8 cellular contexts compared by ENCODE assay signal in genomic region chr1:30816211-30817082, GRCh38. TPM values are rescaled to one million over a fixed set of nuclear protein-coding genes. Genes with fewer than 3 reads are reported as not detected.
DNase-seq lines count a peak whose midpoint lies in the region; ATAC-seq and TF ChIP-seq lines count a peak whose summit lies in the region.

No MANE protein-coding gene starts in this region.

- CTCF ChIA-PET in OCI-LY7 (lab: Charles Lee; ENCODE audit: unreplicated experiment) = no interaction called here
- CTCF ChIA-PET in activated CD8-positive, alpha-beta T cell treated with anti-CD3 and anti-CD28 coated beads for 36 hours (lab: Charles Lee) = interaction anchor here (0.6 to 6.7 kb wide), 2 partner anchors 14 to 194 kb away, joined by 3 to 34 read pairs; no protein-coding TSS in a partner anchor

- no peak overlapping the region for H3K27ac Mint-ChIP-seq in activated CD8-positive, alpha-beta T cell treated with anti-CD3 and anti-CD28 coated beads for 36 hours

- H3K4me1 ChIP-seq in mesenchymal stem cell (ENCODE audit: control insufficient read depth, insufficient read depth, low read depth, low read length) = peaks cover 24% of the 10 kb centered on the region
- no peaks in the 10 kb centered on the region for H3K4me1 ChIP-seq in OCI-LY7 (ENCODE audit: insufficient read depth, low read length, poor library complexity, severe bottlenecking)

- H3K9me3 Mint-ChIP-seq in activated CD8-positive, alpha-beta T cell treated with anti-CD3 and anti-CD28 coated beads for 36 hours = no peaks in the 10 kb centered on the region

- ATAC-seq in HG02840 (IDR thresholded peaks at IDR 0.05; ENCODE audit: low FRiP score, unreplicated experiment) = no peak
- no peak for ATAC-seq in activated CD8-positive, alpha-beta T cell treated with anti-CD3 and anti-CD28 coated beads for 36 hours

- TF ChIP-seq CTCF in OCI-LY7 (conservative IDR thresholded peaks at IDR 0.05; ENCODE audit: low read length) = no peak
- TF ChIP-seq CTCF in activated CD8-positive, alpha-beta T cell treated with anti-CD3 and anti-CD28 coated beads for 36 hours (IDR thresholded peaks at IDR 0.05) = no peak

- H4K91ac ChIP-seq in mesenchymal stem cell (ENCODE audit: low read length) = peak overlapping the region; percentile 91

- H3K4me2 ChIP-seq in mesenchymal stem cell (ENCODE audit: low read length, poor library complexity, severe bottlenecking) = peak overlapping the region; percentile 34
- H3K4me2 ChIP-seq in OCI-LY7 (ENCODE audit: low read length) = no peak overlapping the region

- no TSS peak for BruUV-seq in OCI-LY7 (replicated peaks; lab: Mats Ljungman, UMichigan)

- H3K23ac ChIP-seq in mesenchymal stem cell (ENCODE audit: low read length in 2 of 2) = no peak overlapping the region

- 14% methylated on average over 17 of the region's 18 CpGs for WGBS in mesenchymal stem cell

- no peak overlapping the region for H3K9ac ChIP-seq in mesenchymal stem cell (ENCODE audit: low read length)

- peaks cover 0 to 63% of the 10 kb centered on the region in 2 experiments for H3K27me3 ChIP-seq in mesenchymal stem cell (ENCODE audit: control insufficient read depth in 1 of 2, insufficient read depth in 1 of 2, low read length in 2 of 2)

- no peaks in the 10 kb centered on the region for H3K36me3 Mint-ChIP-seq in activated CD8-positive, alpha-beta T cell treated with anti-CD3 and anti-CD28 coated beads for 36 hours (ENCODE audit: low read depth)

- POLR2A ChIA-PET in OCI-LY7 (lab: Charles Lee) = interaction anchor here (0.6 kb wide), 1 partner anchor 27 kb away, joined by 3 read pairs; no protein-coding TSS in a partner anchor
- POLR2A ChIA-PET in activated CD8-positive, alpha-beta T cell treated with anti-CD3 and anti-CD28 coated beads for 36 hours (lab: Charles Lee) = no interaction called here

- no peaks in the 10 kb centered on the region for H3K36me3 ChIP-seq in mesenchymal stem cell (ENCODE audit: control insufficient read depth in 1 of 2, insufficient read depth in 2 of 2, low read depth in 1 of 2, low read length in 2 of 2)
- no peaks in the 10 kb centered on the region for H3K36me3 ChIP-seq in OCI-LY7 (ENCODE audit: insufficient read depth, low read length)

- H4K20me1 ChIP-seq in OCI-LY7 (ENCODE audit: insufficient read depth, low read length) = no peaks in the 10 kb centered on the region

- H3K18ac ChIP-seq in mesenchymal stem cell (ENCODE audit: low read depth in 1 of 2, low read length in 2 of 2) = peak overlapping the region; percentile 88

- H3K4me3 Mint-ChIP-seq in activated CD8-positive, alpha-beta T cell treated with anti-CD3 and anti-CD28 coated beads for 36 hours = no peak overlapping the region

- H3K79me2 ChIP-seq in OCI-LY7 (ENCODE audit: insufficient read depth, low read depth, low read length) = no peaks in the 10 kb centered on the region

- no peaks in the 10 kb centered on the region for H3K9me3 ChIP-seq in mesenchymal stem cell (ENCODE audit: control insufficient read depth, low read length)
- no peaks in the 10 kb centered on the region for H3K9me3 ChIP-seq in OCI-LY7 (ENCODE audit: low read length)

- peak overlapping the region; percentile 73 for H4K8ac ChIP-seq in mesenchymal stem cell (ENCODE audit: low read length)

- peak overlapping the region; percentile 69 for H2AK5ac ChIP-seq in mesenchymal stem cell (ENCODE audit: low read length, severe bottlenecking)

- H3K4me3 ChIP-seq in mesenchymal stem cell (ENCODE audit: insufficient read depth in 1 of 2, low read depth in 1 of 2, low read length in 2 of 2) (peak overlapping the region in 1 of 2 experiments; percentile 19), OCI-LY7 (ENCODE audit: low read depth, low read length, poor library complexity, severe bottlenecking) (no peak overlapping the region)

- H3K27ac ChIP-seq in mesenchymal stem cell (ENCODE audit: low read length, poor library complexity, severe bottlenecking) (peak overlapping the region; percentile 59), OCI-LY7 (ENCODE audit: low read depth, low read length, poor library complexity, severe bottlenecking) (no peak overlapping the region)

- peak overlapping the region; percentile 89 to 99 for H2BK12ac ChIP-seq in mesenchymal stem cell (ENCODE audit: low read length in 2 of 2)

- H2BK120ac ChIP-seq in mesenchymal stem cell (ENCODE audit: low read depth, low read length) = peak overlapping the region; percentile 71

- H2BK15ac ChIP-seq in mesenchymal stem cell (ENCODE audit: low read depth, poor library complexity, severe bottlenecking) = peak overlapping the region; percentile 70

- DNase-seq in C1 segment of cervical spinal cord (lab: John Stamatoyannopoulos, UW) (peak in 13 of 14 donors; percentile 34 to 94 (median 84)), NCI-H1417 treated with DMSO at 0.1 percent for 48 hours (lab: John Stamatoyannopoulos, UW) (peak; percentile 9), dedifferentiated amniotic fluid mesenchymal stem cell (ENCODE audit: extremely low spot score) (peak; percentile 73), mesenchymal stem cell (peak; percentile 99), OCI-LY7 (ENCODE audit: low spot score) (no peak), OCI-M2 (lab: John Stamatoyannopoulos, UW; ENCODE audit: unreplicated experiment) (no peak)
- DNase-seq in activated CD8-positive, alpha-beta T cell treated with anti-CD3 and anti-CD28 coated beads for 36 hours = no peak

- no peak overlapping the region for H2BK5ac ChIP-seq in mesenchymal stem cell (ENCODE audit: low read depth, low read length, poor library complexity, severe bottlenecking)

- no peaks in the 10 kb centered on the region for H3K79me1 ChIP-seq in mesenchymal stem cell (replicated peaks; ENCODE audit: low read length, poor library complexity, severe bottlenecking)

- H3K4ac ChIP-seq in mesenchymal stem cell (ENCODE audit: low read depth in 1 of 2, low read length in 2 of 2) = peak overlapping the region; percentile 88 to 96

- no peaks in the 10 kb centered on the region for H3K9me2 ChIP-seq in OCI-LY7 (ENCODE audit: insufficient read depth, low read length)

- peaks cover 38% of the 10 kb centered on the region for H3K27me3 Mint-ChIP-seq in activated CD8-positive, alpha-beta T cell treated with anti-CD3 and anti-CD28 coated beads for 36 hours

- no peak overlapping the region for H2AFZ ChIP-seq in mesenchymal stem cell (ENCODE audit: low read depth, low read length)
- no peak overlapping the region for H2AFZ ChIP-seq in OCI-LY7 (ENCODE audit: low read length)

- no peak overlapping the region for H3K14ac ChIP-seq in mesenchymal stem cell (ENCODE audit: low read length in 2 of 2)

- H3K4me1 Mint-ChIP-seq in activated CD8-positive, alpha-beta T cell treated with anti-CD3 and anti-CD28 coated beads for 36 hours (ENCODE audit: low read depth) = no peaks in the 10 kb centered on the region

- intact Hi-C loops in OCI-LY7 (cut with micrococcal nuclease; ENCODE audit: unreplicated experiment) = loop anchor here (5.0 kb wide), 1 partner anchor 46 kb away; no protein-coding TSS in a partner anchor
- intact Hi-C loops in activated CD8-positive, alpha-beta T cell treated with anti-CD3 and anti-CD28 coated beads for 36 hours (cut with micrococcal nuclease) = no loop called here

RNA-seq across cellular contexts. Expression of gene LAPTM5, which starts 58.9 kb away (rescaled TPM):
- polyA plus RNA-seq in mesenchymal stem cell (2013, experiment 1 of 2) = 0.97 TPM
- polyA plus RNA-seq in mesenchymal stem cell (2013, experiment 2 of 2) = 0.95 TPM
- total RNA-seq in OCI-LY7 (2014; rRNA removed; shearing (Covaris generic)) = 91.2 and 113 TPM in 2 replicates
- total RNA-seq in OCI-LY7 (2022) = 137 and 163 TPM in 2 replicates
- total RNA-seq in activated CD8-positive, alpha-beta T cell treated with anti-CD3 and anti-CD28 coated beads for 36 hours = 100 to 1,000 TPM; 229 to 237 TPM

Comparison
In these comparisons a context has a peak if more than half of its experiments do, and no peak if none do; other contexts are left out.
1. DNase-seq: peak in C1 segment of cervical spinal cord (13 of 14), NCI-H1417 treated with DMSO at 0.1 percent for 48 hours (single experiment), dedifferentiated amniotic fluid mesenchymal stem cell (single experiment) and mesenchymal stem cell (single experiment); none in OCI-LY7 (single experiment), activated CD8-positive, alpha-beta T cell treated with anti-CD3 and anti-CD28 coated beads for 36 hours (single experiment) and OCI-M2 (single experiment).